Comparison of ENCODE assay signal across 17 cellular contexts in genomic region chr10:73079779-73080178, GRCh38. TPM values are rescaled to one million over a fixed set of nuclear protein-coding genes. Genes with fewer than 3 reads are reported as not detected.
DNase-seq lines count a peak whose midpoint lies in the region; ATAC-seq, FAIRE-seq and TF ChIP-seq lines count a peak whose summit lies in the region.
"Had no signal": no experiment of that assay in that cellular context is flagged by ENCODE, and none has a peak within 500 bp of the region (broad histone marks: within the 10 kb centered on the region; RNA-seq: fewer than 3 reads in every experiment).

No MANE protein-coding gene starts in this region.

- H3K9me3 ChIP-seq in MG63: no peaks in the 10 kb centered on the region
- H3K9me3 ChIP-seq: heart right ventricle, prostate gland had no signal

- no peaks in the 10 kb centered on the region for H3K9me3 Mint-ChIP-seq in immature natural killer cell
- H3K9me3 Mint-ChIP-seq: WTC11 had no signal

- peak; percentile 60 for ATAC-seq in HG02642 (IDR thresholded peaks at IDR 0.05; ENCODE audit: poor library complexity, unreplicated experiment)
- ATAC-seq in HG03571 (IDR thresholded peaks at IDR 0.05; ENCODE audit: unreplicated experiment): peak; percentile 73
- ATAC-seq in GM18502 (IDR thresholded peaks at IDR 0.05; ENCODE audit: poor library complexity, unreplicated experiment): no peak
- ATAC-seq: WTC11 had no signal

- FAIRE-seq in GM19239 (lab: Jason Lieb, UNC): peak; percentile 93
- FAIRE-seq: D721Med had no signal

- no peak overlapping the region for H3K27ac Mint-ChIP-seq in immature natural killer cell
- H3K27ac Mint-ChIP-seq: WTC11 had no signal

- no peaks in the 10 kb centered on the region for H3K27me3 ChIP-seq in MG63
- H3K27me3 ChIP-seq: heart right ventricle had no signal

- no peaks in the 10 kb centered on the region for H3K36me3 Mint-ChIP-seq in immature natural killer cell
- H3K36me3 Mint-ChIP-seq: WTC11 had no signal

- H3K4me3 ChIP-seq in GM12865 (ENCODE audit: low read depth, low read length): no peak overlapping the region
- H3K4me3 ChIP-seq in MG63: no peak overlapping the region
- H3K4me3 ChIP-seq: heart right ventricle, prostate gland had no signal

- no peak for TF ChIP-seq CTCF in GM12865 (IDR thresholded peaks at IDR 0.05; ENCODE audit: insufficient read depth, low read depth, low read length, missing control alignments)

- DNase-seq in GM12865 (ENCODE audit: low read depth): peak; percentile 82
- no peak for DNase-seq in GM19239 (ENCODE audit: insufficient read length, low spot score)
- DNase-seq in immature natural killer cell: no peak
- DNase-seq in MG63: no peak
- no peak for DNase-seq in NCI-H345 (lab: John Stamatoyannopoulos, UW)
- DNase-seq: heart right ventricle, IMR-90, kidney glomerular epithelial cell, NCI-H446 treated with DMSO at 0.1 percent for 48 hours, trophoblast cell had no signal

- no peaks in the 10 kb centered on the region for H3K36me3 ChIP-seq in MG63
- H3K36me3 ChIP-seq: prostate gland had no signal

- H3K27me3 Mint-ChIP-seq in immature natural killer cell (ENCODE audit: low read depth in 3 of 3): peaks cover 0 to 1% (median 0%) of the 10 kb centered on the region in 3 donors

- H3K4me1 Mint-ChIP-seq in immature natural killer cell: peaks cover 5 to 9% of the 10 kb centered on the region in 2 donors

- H3K4me3 Mint-ChIP-seq in immature natural killer cell: no peak overlapping the region
- H3K4me3 Mint-ChIP-seq: WTC11 had no signal

RNA-seq across cellular contexts. Expression of gene P4HA1, which starts 16.9 kb away (rescaled TPM):
- 10 to 100 TPM; 16.9 to 26.5 (median 21.1) TPM for polyA plus RNA-seq in immature natural killer cell
- total RNA-seq in MG63 (2014; rRNA removed; shearing (Covaris generic); ENCODE audit: low replicate concordance): 65.9 and 77.0 TPM in 2 replicates

RNA-seq across cellular contexts. Expression of gene NUDT13, which starts 30.5 kb away (rescaled TPM):
- 1 to 10 TPM in 1 of 3 donors, under 1 TPM in 1, not detected in 1; 0.77 to 1.2 TPM for polyA plus RNA-seq in immature natural killer cell
- not detected in 2 replicates for total RNA-seq in MG63 (2014; rRNA removed; shearing (Covaris generic); ENCODE audit: low replicate concordance)
- total RNA-seq: OCI-LY7 had no signal
